11 cellular contexts compared by ENCODE assay signal in the genomic region with DNA sequence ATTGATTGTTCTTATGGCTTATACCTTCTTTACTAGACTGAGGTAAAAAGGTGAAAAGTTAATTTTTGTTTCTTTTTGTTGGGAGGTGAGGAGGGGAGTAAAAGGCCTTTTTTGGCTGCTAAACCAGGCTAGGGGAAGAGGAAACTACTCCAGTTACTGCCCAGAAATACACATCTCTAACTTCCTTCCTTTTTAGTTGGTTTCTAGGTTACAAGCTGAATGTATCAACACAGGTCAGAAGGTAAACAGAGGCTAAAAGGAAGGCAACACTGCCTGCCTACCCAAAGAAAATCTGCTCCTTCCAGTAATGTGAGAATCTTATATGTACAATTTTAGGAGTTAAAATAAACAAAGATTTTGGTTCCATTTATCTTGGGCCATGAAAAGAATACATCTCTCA.
DNase-seq lines count a peak whose midpoint lies in the region; ATAC-seq, FAIRE-seq and TF ChIP-seq lines count a peak whose summit lies in the region.
"Had no signal": no experiment of that assay in that cellular context is flagged by ENCODE, and none has a peak within 500 bp of the region (broad histone marks: within the 10 kb centered on the region; RNA-seq: fewer than 3 reads in every experiment).

No MANE protein-coding gene starts in this region.

- H3K9me2 ChIP-seq in OCI-LY7 (ENCODE audit: insufficient read depth, low read length), result no peaks in the 10 kb centered on the region

- FAIRE-seq in small intestine (lab: Jason Lieb, UNC), result no peak
- FAIRE-seq: A204.1, kidney had no signal

- CTCF ChIA-PET in OCI-LY7 (lab: Charles Lee; ENCODE audit: unreplicated experiment), result no interaction called here

- BruUV-seq in OCI-LY7 (replicated peaks; lab: Mats Ljungman, UMichigan), result no TSS peak

- POLR2A ChIA-PET in OCI-LY7 (lab: Charles Lee), result interaction anchor here (1.1 to 1.5 kb wide), 3 partner anchors 12 to 86 kb away, joined by 3 to 4 read pairs (median 3); no protein-coding TSS in a partner anchor

- peak overlapping the region; percentile 17 for H3K27ac ChIP-seq in OCI-LY7 (ENCODE audit: low read depth, low read length, poor library complexity, severe bottlenecking)
- peak overlapping the region; percentile 56 for H3K27ac ChIP-seq in effector memory CD4-positive, alpha-beta T cell (ENCODE audit: insufficient read depth, low read length, poor library complexity, severe bottlenecking)
- peak overlapping the region in 1 of 2 donors; percentile 5 for H3K27ac ChIP-seq in small intestine (ENCODE audit: low read depth in 1 of 2, low read length in 1 of 2)
- H3K27ac ChIP-seq: vagina had no signal

- H3K4me1 ChIP-seq in OCI-LY7 (ENCODE audit: insufficient read depth, low read length, poor library complexity, severe bottlenecking) (peaks cover 37% of the 10 kb centered on the region), small intestine (ENCODE audit: control insufficient read depth in 2 of 2, insufficient read depth in 1 of 2, low read depth in 1 of 2, low read length in 1 of 2) (peaks cover 0 to 3% of the 10 kb centered on the region in 2 donors)
- H3K4me1 ChIP-seq in effector memory CD4-positive, alpha-beta T cell (ENCODE audit: control insufficient read depth, insufficient read depth, low read length, poor library complexity, severe bottlenecking), result peaks cover 19% of the 10 kb centered on the region

- H3K36me3 ChIP-seq in OCI-LY7 (ENCODE audit: insufficient read depth, low read length) (no peaks in the 10 kb centered on the region), small intestine (ENCODE audit: control insufficient read depth in 2 of 2, insufficient read depth in 2 of 2, low read length in 2 of 2) (no peaks in the 10 kb centered on the region)
- no peaks in the 10 kb centered on the region for H3K36me3 ChIP-seq in effector memory CD4-positive, alpha-beta T cell (ENCODE audit: control insufficient read depth, insufficient read depth, low read length)
- H3K36me3 ChIP-seq: vagina had no signal

- no peaks in the 10 kb centered on the region for H3K27me3 ChIP-seq in effector memory CD4-positive, alpha-beta T cell (replicated peaks; ENCODE audit: control insufficient read depth, insufficient read depth, low read length, poor library complexity, severe bottlenecking)
- no peaks in the 10 kb centered on the region for H3K27me3 ChIP-seq in small intestine (ENCODE audit: control insufficient read depth in 2 of 2, insufficient read depth in 2 of 2, low read length in 2 of 2)
- H3K27me3 ChIP-seq: vagina had no signal

- intact Hi-C loops in OCI-LY7 (cut with micrococcal nuclease; ENCODE audit: unreplicated experiment), result no loop called here

- H3K9me3 ChIP-seq in OCI-LY7 (ENCODE audit: low read length), result no peaks in the 10 kb centered on the region
- no peaks in the 10 kb centered on the region for H3K9me3 ChIP-seq in effector memory CD4-positive, alpha-beta T cell (ENCODE audit: control insufficient read depth, low read length)
- H3K9me3 ChIP-seq in small intestine (ENCODE audit: control insufficient read depth, low read depth), result no peaks in the 10 kb centered on the region
- H3K9me3 ChIP-seq: vagina had no signal

- peaks cover 31% of the 10 kb centered on the region for H3K79me2 ChIP-seq in OCI-LY7 (ENCODE audit: insufficient read depth, low read depth, low read length)

- DNase-seq in NCI-H748 treated with DMSO at 0.1 percent for 48 hours (lab: John Stamatoyannopoulos, UW) (peak; percentile 1), NCI-H748 (lab: John Stamatoyannopoulos, UW; ENCODE audit: unreplicated experiment) (no peak), OCI-LY7 (ENCODE audit: low spot score) (no peak), small intestine (peak; percentile 27), RPMI8226 (no peak), cortex of kidney (lab: John Stamatoyannopoulos, UW) (no peak)
- no peak for DNase-seq in effector memory CD4-positive, alpha-beta T cell
- DNase-seq: kidney had no signal

- peak overlapping the region; percentile 57 for H3K4me2 ChIP-seq in OCI-LY7 (ENCODE audit: low read length)

- peaks cover 9% of the 10 kb centered on the region; the same call in 1 of the 2 replicates for H4K20me1 ChIP-seq in OCI-LY7 (ENCODE audit: insufficient read depth, low read length)

- H2AFZ ChIP-seq in OCI-LY7 (ENCODE audit: low read length), result no peak overlapping the region

- no peak for TF ChIP-seq CTCF in OCI-LY7 (conservative IDR thresholded peaks at IDR 0.05; ENCODE audit: low read length)

- no peak for ATAC-seq in GM21723 (IDR thresholded peaks at IDR 0.05; ENCODE audit: unreplicated experiment)

- H3K4me3 ChIP-seq in OCI-LY7 (ENCODE audit: low read depth, low read length, poor library complexity, severe bottlenecking) (no peak overlapping the region), small intestine (ENCODE audit: low read depth in 1 of 2, low read length in 2 of 2) (no peak overlapping the region)
- H3K4me3 ChIP-seq in effector memory CD4-positive, alpha-beta T cell (ENCODE audit: insufficient read depth, low read depth, low read length, poor library complexity, severe bottlenecking), result no peak overlapping the region
- H3K4me3 ChIP-seq: vagina had no signal

Comparison
In these comparisons a context has a peak if more than half of its experiments do, and no peak if none do; other contexts are left out.
1. DNase-seq: peak in NCI-H748 treated with DMSO at 0.1 percent for 48 hours (single experiment) and small intestine (single experiment); none in NCI-H748 (single experiment), OCI-LY7 (single experiment), effector memory CD4-positive, alpha-beta T cell (0 of 3), RPMI8226 (single experiment) and cortex of kidney (single experiment).